ENCODE assay signal across 2 cellular contexts in the genomic region with DNA sequence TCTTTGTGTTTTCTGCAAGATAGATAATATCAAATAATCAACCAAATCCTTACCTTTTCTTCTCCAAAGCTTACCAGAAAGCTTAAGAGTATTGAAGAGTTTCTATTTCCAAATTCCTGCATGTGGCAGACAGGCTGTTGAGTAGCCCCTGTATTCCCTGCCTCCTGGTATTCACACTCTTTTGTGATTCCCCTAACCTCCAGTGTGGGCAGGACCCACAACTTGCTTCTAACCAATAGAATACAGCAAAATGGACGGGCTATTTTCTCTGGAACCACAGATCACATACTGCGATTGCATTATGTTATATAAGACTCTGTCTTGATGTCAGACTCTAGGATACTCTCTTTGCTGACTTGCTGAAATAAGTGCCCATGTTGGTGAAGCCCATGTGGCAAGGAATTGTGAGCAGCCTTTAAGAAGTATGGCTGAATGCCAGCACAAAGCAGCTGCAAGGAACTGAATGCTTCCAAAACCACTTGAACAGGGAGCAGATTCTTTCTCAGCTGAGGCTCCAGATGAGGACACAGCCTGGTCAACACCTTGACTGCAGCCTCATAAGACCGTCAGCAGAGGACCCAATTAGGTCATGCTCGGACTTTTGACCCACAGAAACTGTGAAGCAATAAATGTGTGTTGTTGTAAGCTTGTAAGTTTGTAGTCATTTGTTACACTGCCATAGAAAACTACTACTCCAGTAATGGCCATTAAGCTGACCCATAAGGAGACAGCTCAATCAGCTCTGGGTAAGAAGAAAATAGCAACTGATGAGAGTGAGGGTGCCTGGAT.
TF ChIP-seq lines count a peak whose summit lies in the region.

No MANE protein-coding gene starts in this region.

TF ChIP-seq in GM23338, 12 proteins besides CTCF, POLR2A, EP300 and RAD21 (continues in another document):
- TF ChIP-seq ZNF114 (CRISPR knock-in tag; IDR thresholded peaks at IDR 0.05) (no peak), POLR2AphosphoS5 (IDR thresholded peaks at IDR 0.05; ENCODE audit: low read depth) (no peak), STAT1 (IDR thresholded peaks at IDR 0.05; ENCODE audit: unreplicated experiment) (no peak), CREB1 (CRISPR knock-in tag; IDR thresholded peaks at IDR 0.05; ENCODE audit: low read depth) (no peak), EZH2phosphoT487 (IDR thresholded peaks at IDR 0.05; ENCODE audit: unreplicated experiment) (no peak), JUNB (IDR thresholded peaks at IDR 0.05; ENCODE audit: unreplicated experiment) (no peak), NANOG (IDR thresholded peaks at IDR 0.05; ENCODE audit: borderline replicate concordance) (no peak), EZH2 (IDR thresholded peaks at IDR 0.05; ENCODE audit: low read depth, unreplicated experiment) (no peak), ZNF331 (CRISPR knock-in tag; IDR thresholded peaks at IDR 0.05; ENCODE audit: low read depth) (no peak)
- TF ChIP-seq, protein P1, sequence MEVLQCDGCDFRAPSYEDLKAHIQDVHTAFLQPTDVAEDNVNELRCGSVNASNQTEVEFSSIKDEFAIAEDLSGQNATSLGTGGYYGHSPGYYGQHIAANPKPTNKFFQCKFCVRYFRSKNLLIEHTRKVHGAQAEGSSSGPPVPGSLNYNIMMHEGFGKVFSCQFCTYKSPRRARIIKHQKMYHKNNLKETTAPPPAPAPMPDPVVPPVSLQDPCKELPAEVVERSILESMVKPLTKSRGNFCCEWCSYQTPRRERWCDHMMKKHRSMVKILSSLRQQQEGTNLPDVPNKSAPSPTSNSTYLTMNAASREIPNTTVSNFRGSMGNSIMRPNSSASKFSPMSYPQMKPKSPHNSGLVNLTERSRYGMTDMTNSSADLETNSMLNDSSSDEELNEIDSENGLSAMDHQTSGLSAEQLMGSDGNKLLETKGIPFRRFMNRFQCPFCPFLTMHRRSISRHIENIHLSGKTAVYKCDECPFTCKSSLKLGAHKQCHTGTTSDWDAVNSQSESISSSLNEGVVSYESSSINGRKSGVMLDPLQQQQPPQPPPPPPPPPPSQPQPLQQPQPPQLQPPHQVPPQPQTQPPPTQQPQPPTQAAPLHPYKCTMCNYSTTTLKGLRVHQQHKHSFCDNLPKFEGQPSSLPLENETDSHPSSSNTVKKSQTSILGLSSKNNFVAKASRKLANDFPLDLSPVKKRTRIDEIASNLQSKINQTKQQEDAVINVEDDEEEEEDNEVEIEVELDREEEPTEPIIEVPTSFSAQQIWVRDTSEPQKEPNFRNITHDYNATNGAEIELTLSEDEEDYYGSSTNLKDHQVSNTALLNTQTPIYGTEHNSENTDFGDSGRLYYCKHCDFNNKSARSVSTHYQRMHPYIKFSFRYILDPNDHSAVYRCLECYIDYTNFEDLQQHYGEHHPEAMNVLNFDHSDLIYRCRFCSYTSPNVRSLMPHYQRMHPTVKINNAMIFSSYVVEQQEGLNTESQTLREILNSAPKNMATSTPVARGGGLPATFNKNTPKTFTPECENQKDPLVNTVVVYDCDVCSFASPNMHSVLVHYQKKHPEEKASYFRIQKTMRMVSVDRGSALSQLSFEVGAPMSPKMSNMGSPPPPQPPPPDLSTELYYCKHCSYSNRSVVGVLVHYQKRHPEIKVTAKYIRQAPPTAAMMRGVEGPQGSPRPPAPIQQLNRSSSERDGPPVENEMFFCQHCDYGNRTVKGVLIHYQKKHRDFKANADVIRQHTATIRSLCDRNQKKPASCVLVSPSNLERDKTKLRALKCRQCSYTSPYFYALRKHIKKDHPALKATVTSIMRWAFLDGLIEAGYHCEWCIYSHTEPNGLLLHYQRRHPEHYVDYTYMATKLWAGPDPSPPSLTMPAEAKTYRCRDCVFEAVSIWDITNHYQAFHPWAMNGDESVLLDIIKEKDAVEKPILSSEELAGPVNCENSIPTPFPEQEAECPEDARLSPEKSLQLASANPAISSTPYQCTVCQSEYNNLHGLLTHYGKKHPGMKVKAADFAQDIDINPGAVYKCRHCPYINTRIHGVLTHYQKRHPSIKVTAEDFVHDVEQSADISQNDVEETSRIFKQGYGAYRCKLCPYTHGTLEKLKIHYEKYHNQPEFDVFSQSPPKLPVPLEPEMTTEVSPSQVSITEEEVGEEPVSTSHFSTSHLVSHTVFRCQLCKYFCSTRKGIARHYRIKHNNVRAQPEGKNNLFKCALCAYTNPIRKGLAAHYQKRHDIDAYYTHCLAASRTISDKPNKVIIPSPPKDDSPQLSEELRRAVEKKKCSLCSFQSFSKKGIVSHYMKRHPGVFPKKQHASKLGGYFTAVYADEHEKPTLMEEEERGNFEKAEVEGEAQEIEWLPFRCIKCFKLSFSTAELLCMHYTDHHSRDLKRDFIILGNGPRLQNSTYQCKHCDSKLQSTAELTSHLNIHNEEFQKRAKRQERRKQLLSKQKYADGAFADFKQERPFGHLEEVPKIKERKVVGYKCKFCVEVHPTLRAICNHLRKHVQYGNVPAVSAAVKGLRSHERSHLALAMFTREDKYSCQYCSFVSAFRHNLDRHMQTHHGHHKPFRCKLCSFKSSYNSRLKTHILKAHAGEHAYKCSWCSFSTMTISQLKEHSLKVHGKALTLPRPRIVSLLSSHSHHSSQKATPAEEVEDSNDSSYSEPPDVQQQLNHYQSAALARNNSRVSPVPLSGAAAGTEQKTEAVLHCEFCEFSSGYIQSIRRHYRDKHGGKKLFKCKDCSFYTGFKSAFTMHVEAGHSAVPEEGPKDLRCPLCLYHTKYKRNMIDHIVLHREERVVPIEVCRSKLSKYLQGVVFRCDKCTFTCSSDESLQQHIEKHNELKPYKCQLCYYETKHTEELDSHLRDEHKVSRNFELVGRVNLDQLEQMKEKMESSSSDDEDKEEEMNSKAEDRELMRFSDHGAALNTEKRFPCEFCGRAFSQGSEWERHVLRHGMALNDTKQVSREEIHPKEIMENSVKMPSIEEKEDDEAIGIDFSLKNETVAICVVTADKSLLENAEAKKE (CRISPR knock-in tag; IDR thresholded peaks at IDR 0.05): no peak
- TF ChIP-seq, protein P2, sequence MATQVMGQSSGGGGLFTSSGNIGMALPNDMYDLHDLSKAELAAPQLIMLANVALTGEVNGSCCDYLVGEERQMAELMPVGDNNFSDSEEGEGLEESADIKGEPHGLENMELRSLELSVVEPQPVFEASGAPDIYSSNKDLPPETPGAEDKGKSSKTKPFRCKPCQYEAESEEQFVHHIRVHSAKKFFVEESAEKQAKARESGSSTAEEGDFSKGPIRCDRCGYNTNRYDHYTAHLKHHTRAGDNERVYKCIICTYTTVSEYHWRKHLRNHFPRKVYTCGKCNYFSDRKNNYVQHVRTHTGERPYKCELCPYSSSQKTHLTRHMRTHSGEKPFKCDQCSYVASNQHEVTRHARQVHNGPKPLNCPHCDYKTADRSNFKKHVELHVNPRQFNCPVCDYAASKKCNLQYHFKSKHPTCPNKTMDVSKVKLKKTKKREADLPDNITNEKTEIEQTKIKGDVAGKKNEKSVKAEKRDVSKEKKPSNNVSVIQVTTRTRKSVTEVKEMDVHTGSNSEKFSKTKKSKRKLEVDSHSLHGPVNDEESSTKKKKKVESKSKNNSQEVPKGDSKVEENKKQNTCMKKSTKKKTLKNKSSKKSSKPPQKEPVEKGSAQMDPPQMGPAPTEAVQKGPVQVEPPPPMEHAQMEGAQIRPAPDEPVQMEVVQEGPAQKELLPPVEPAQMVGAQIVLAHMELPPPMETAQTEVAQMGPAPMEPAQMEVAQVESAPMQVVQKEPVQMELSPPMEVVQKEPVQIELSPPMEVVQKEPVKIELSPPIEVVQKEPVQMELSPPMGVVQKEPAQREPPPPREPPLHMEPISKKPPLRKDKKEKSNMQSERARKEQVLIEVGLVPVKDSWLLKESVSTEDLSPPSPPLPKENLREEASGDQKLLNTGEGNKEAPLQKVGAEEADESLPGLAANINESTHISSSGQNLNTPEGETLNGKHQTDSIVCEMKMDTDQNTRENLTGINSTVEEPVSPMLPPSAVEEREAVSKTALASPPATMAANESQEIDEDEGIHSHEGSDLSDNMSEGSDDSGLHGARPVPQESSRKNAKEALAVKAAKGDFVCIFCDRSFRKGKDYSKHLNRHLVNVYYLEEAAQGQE (IDR thresholded peaks at IDR 0.05; ENCODE audit: unreplicated experiment): no peak

TF ChIP-seq in H1, 55 proteins besides CTCF, POLR2A, EP300 and RAD21:
- TF ChIP-seq, protein P3, sequence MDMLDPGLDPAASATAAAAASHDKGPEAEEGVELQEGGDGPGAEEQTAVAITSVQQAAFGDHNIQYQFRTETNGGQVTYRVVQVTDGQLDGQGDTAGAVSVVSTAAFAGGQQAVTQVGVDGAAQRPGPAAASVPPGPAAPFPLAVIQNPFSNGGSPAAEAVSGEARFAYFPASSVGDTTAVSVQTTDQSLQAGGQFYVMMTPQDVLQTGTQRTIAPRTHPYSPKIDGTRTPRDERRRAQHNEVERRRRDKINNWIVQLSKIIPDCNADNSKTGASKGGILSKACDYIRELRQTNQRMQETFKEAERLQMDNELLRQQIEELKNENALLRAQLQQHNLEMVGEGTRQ (IDR thresholded peaks at IDR 0.05; ENCODE audit: low read length): no peak
- TF ChIP-seq KDM1A (IDR thresholded peaks at IDR 0.05; ENCODE audit: borderline replicate concordance, low read length): no peak
- TF ChIP-seq HDAC2 (IDR thresholded peaks at IDR 0.05; ENCODE audit: borderline replicate concordance in 1 of 2, low read depth in 2 of 2, low read length in 2 of 2): no peak
- TF ChIP-seq SIN3A (conservative IDR thresholded peaks at IDR 0.05 in 1 of 2, IDR thresholded peaks at IDR 0.05 in 1 of 2; ENCODE audit: low read depth in 1 of 2, low read length in 2 of 2): no peak
